ENCODE assay signal across 8 cellular contexts in the genomic region with DNA sequence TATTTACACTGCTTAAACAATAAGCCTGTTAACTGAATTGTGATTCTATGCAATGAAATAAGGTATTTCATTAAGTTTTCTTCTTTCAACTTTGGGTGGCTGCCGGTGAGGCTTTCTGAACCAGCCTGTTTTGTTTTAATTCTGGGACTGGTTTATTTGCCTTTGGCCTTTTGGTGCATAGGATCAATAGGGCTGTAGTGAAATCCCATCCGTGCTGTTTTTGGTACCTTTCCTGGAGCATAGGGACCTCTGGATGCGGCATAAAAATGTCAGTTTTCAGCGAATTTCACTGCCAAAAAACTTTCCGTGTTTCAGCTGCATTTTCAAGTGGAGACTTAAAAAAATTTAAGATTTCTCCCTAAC. TPM values are rescaled to one million over a fixed set of nuclear protein-coding genes. Genes with fewer than 3 reads are reported as not detected.
DNase-seq lines count a peak whose midpoint lies in the region; ATAC-seq and TF ChIP-seq lines count a peak whose summit lies in the region.

No MANE protein-coding gene starts in this region.

- H3K9ac ChIP-seq in liver (ENCODE audit: low read depth in 1 of 2, low read length in 2 of 2) = peak overlapping the region; percentile 7 to 80

- intact Hi-C loops in transverse colon (cut with DNase I; ENCODE audit: low total_unique reads) = no loop called here

- peak overlapping the region; percentile 77 to 90 (median 85) for H3K4me3 ChIP-seq in liver (ENCODE audit: low read depth in 1 of 3, low read length in 3 of 3)
- H3K4me3 ChIP-seq in transverse colon = peak overlapping the region; percentile 43 to 74 (median 62)

- peak overlapping the region; percentile 93 for H3K27ac Mint-ChIP-seq in activated T-cell treated with anti-CD3 and anti-CD28 coated beads, Interleukin-2, amount 50 U/mL, for 24 hours
- H3K27ac Mint-ChIP-seq in activated naive CD8-positive, alpha-beta T cell treated with anti-CD3 and anti-CD28 coated beads, Interleukin-2, amount 10 ng/mL, durations not matched to agents 7 days and 5 days = peak overlapping the region; percentile 72

- no peaks in the 10 kb centered on the region for H3K27me3 Mint-ChIP-seq in activated T-cell treated with anti-CD3 and anti-CD28 coated beads, Interleukin-2, amount 50 U/mL, for 24 hours
- H3K27me3 Mint-ChIP-seq in activated naive CD8-positive, alpha-beta T cell treated with anti-CD3 and anti-CD28 coated beads, Interleukin-2, amount 10 ng/mL, durations not matched to agents 7 days and 5 days = peaks cover 10% of the 10 kb centered on the region

- peaks cover 19% of the 10 kb centered on the region for H3K4me1 Mint-ChIP-seq in activated T-cell treated with anti-CD3 and anti-CD28 coated beads, Interleukin-2, amount 50 U/mL, for 24 hours (ENCODE audit: low read depth)
- peaks cover 18% of the 10 kb centered on the region for H3K4me1 Mint-ChIP-seq in activated naive CD8-positive, alpha-beta T cell treated with anti-CD3 and anti-CD28 coated beads, Interleukin-2, amount 10 ng/mL, durations not matched to agents 7 days and 5 days

- DNase-seq in activated T-cell treated with anti-CD3 and anti-CD28 coated beads, Interleukin-2, amount 50 U/mL, for 24 hours = no peak
- no peak for DNase-seq in activated T-cell treated with anti-CD3 and anti-CD28 coated beads, Interleukin-2, amount 50 U/mL, for 48 hours
- no peak for DNase-seq in activated naive CD8-positive, alpha-beta T cell treated with anti-CD3 and anti-CD28 coated beads, Interleukin-2, amount 10 ng/mL, durations not matched to agents 7 days and 5 days
- DNase-seq in transverse colon = no peak
- no peak for DNase-seq in hippocampal formation (lab: John Stamatoyannopoulos, UW)
- no peak for DNase-seq in NCI-H2107 treated with DMSO at 0.1 percent for 48 hours (lab: John Stamatoyannopoulos, UW; ENCODE audit: unreplicated experiment)

- H3K9me3 ChIP-seq in liver (ENCODE audit: control insufficient read depth in 4 of 4, low read length in 3 of 4) (no peaks in the 10 kb centered on the region), transverse colon (no peaks in the 10 kb centered on the region)

- H3K27ac ChIP-seq in liver (ENCODE audit: low read depth in 1 of 2, low read length in 2 of 2) (peak overlapping the region; percentile 86 to 96), transverse colon (peak overlapping the region; percentile 80 to 88 (median 82))

- POLR2A ChIA-PET in activated naive CD8-positive, alpha-beta T cell treated with anti-CD3 and anti-CD28 coated beads, Interleukin-2, amount 10 ng/mL, durations not matched to agents 7 days and 5 days (lab: Charles Lee) = interaction anchor here (2.3 kb wide), 1 partner anchor 18 kb away, joined by 14 read pairs; a partner anchor contains a TSS

- H3K9me3 Mint-ChIP-seq in activated T-cell treated with anti-CD3 and anti-CD28 coated beads, Interleukin-2, amount 50 U/mL, for 24 hours = no peaks in the 10 kb centered on the region
- no peaks in the 10 kb centered on the region for H3K9me3 Mint-ChIP-seq in activated naive CD8-positive, alpha-beta T cell treated with anti-CD3 and anti-CD28 coated beads, Interleukin-2, amount 10 ng/mL, durations not matched to agents 7 days and 5 days

- H3K4me3 Mint-ChIP-seq in activated T-cell treated with anti-CD3 and anti-CD28 coated beads, Interleukin-2, amount 50 U/mL, for 24 hours = peak overlapping the region; percentile 86
- peak overlapping the region; percentile 96 for H3K4me3 Mint-ChIP-seq in activated naive CD8-positive, alpha-beta T cell treated with anti-CD3 and anti-CD28 coated beads, Interleukin-2, amount 10 ng/mL, durations not matched to agents 7 days and 5 days

- in situ Hi-C loops in transverse colon (cut with MboI; ENCODE audit: low pct_ligation_motif_present in 1 of 4, low pct_unique_long_range_greater_than_20kb in 1 of 4, low sequenced_read_pairs in 3 of 4) = loop anchor here in 3 of 4 donors (10.0 to 25.0 kb wide), 2 partner anchors 391 to 398 kb away; no protein-coding TSS in a partner anchor

- no peak for TF ChIP-seq CTCF in liver (IDR thresholded peaks at IDR 0.05; ENCODE audit: low read depth, low read length, missing input control)
- TF ChIP-seq CTCF in transverse colon (IDR thresholded peaks at IDR 0.05) = no peak

- H3K27me3 ChIP-seq in liver (ENCODE audit: control insufficient read depth in 4 of 4, insufficient read depth in 4 of 4, low read length in 3 of 4) (no peaks in the 10 kb centered on the region), transverse colon (no peaks in the 10 kb centered on the region)

- H3K36me3 Mint-ChIP-seq in activated T-cell treated with anti-CD3 and anti-CD28 coated beads, Interleukin-2, amount 50 U/mL, for 24 hours (ENCODE audit: low read depth) = peaks cover 5% of the 10 kb centered on the region
- H3K36me3 Mint-ChIP-seq in activated naive CD8-positive, alpha-beta T cell treated with anti-CD3 and anti-CD28 coated beads, Interleukin-2, amount 10 ng/mL, durations not matched to agents 7 days and 5 days = no peaks in the 10 kb centered on the region

- no peak for TF ChIP-seq EP300 in transverse colon (IDR thresholded peaks at IDR 0.05; ENCODE audit: low read depth)

- H3K36me3 ChIP-seq in liver (ENCODE audit: control insufficient read depth in 4 of 4, insufficient read depth in 3 of 4, low read depth in 1 of 4, low read length in 3 of 4) (no peaks in the 10 kb centered on the region), transverse colon (no peaks in the 10 kb centered on the region)

- no peak for TF ChIP-seq POLR2A in transverse colon (IDR thresholded peaks at IDR 0.05)

- ATAC-seq in activated naive CD8-positive, alpha-beta T cell treated with anti-CD3 and anti-CD28 coated beads, Interleukin-2, amount 10 ng/mL, durations not matched to agents 7 days and 5 days (ENCODE audit: low read depth) = no peak
- ATAC-seq in GM21529 (IDR thresholded peaks at IDR 0.05; ENCODE audit: unreplicated experiment) = no peak

- TF ChIP-seq RAD21 in liver (IDR thresholded peaks at IDR 0.05) = no peak

- H3K4me1 ChIP-seq in liver (ENCODE audit: control insufficient read depth in 4 of 4, insufficient read depth in 4 of 4, low read length in 3 of 4) = peaks cover 4 to 20% (median 15%) of the 10 kb centered on the region in 4 donors
- peaks cover 0 to 37% (median 6%) of the 10 kb centered on the region in 4 donors for H3K4me1 ChIP-seq in transverse colon

- WGBS in liver = 8% methylated on average over 5 of the region's 5 CpGs
- 8 to 24% methylated on average over 5 of the region's 5 CpGs for WGBS in transverse colon (ENCODE audit: low coverage in 1 of 2), 2 donors

TF ChIP-seq in liver, 16 proteins besides CTCF, POLR2A, EP300 and RAD21:
- peak; percentile 25 for TF ChIP-seq FOXA2 (IDR thresholded peaks at IDR 0.05)
- TF ChIP-seq, protein P1, sequence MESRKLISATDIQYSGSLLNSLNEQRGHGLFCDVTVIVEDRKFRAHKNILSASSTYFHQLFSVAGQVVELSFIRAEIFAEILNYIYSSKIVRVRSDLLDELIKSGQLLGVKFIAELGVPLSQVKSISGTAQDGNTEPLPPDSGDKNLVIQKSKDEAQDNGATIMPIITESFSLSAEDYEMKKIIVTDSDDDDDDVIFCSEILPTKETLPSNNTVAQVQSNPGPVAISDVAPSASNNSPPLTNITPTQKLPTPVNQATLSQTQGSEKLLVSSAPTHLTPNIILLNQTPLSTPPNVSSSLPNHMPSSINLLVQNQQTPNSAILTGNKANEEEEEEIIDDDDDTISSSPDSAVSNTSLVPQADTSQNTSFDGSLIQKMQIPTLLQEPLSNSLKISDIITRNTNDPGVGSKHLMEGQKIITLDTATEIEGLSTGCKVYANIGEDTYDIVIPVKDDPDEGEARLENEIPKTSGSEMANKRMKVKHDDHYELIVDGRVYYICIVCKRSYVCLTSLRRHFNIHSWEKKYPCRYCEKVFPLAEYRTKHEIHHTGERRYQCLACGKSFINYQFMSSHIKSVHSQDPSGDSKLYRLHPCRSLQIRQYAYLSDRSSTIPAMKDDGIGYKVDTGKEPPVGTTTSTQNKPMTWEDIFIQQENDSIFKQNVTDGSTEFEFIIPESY (IDR thresholded peaks at IDR 0.05) = no peak

RNA-seq across cellular contexts. Expression of a gene that starts 0.5 kb away (rescaled TPM):
- total RNA-seq in activated naive CD8-positive, alpha-beta T cell treated with anti-CD3 and anti-CD28 coated beads, Interleukin-2, amount 10 ng/mL, durations not matched to agents 7 days and 5 days = 1 to 10 TPM; 2.6 to 3.1 TPM
- total RNA-seq in liver (10 to 100 TPM; 12.2 to 21.9 TPM), transverse colon (100 to 1,000 TPM in 3 of 4 donors, 10 to 100 TPM in 1; 58.7 to 507 (median 340) TPM)
- polyA plus RNA-seq in liver = 1 to 10 TPM; 7.2 to 7.9 TPM

RNA-seq across cellular contexts. Expression of a gene that starts 18.2 kb away (rescaled TPM):
- total RNA-seq in activated naive CD8-positive, alpha-beta T cell treated with anti-CD3 and anti-CD28 coated beads, Interleukin-2, amount 10 ng/mL, durations not matched to agents 7 days and 5 days = 10 to 100 TPM; 36.2 to 36.9 TPM
- total RNA-seq in liver (10 to 100 TPM in 1 of 2 donors, 1 to 10 TPM in 1; 9.6 to 21.5 TPM), transverse colon (10 to 100 TPM; 22.4 to 37.8 (median 25.3) TPM)
- polyA plus RNA-seq in liver = 10 to 100 TPM in 1 of 2 donors, 1 to 10 TPM in 1; 5.0 to 14.5 TPM
